ENCODE assay signal across 12 cellular contexts in genomic region chr5:177462021-177462670, GRCh38. TPM values are rescaled to one million over a fixed set of nuclear protein-coding genes. Genes with fewer than 3 reads are reported as not detected.
DNase-seq lines count a peak whose midpoint lies in the region; ATAC-seq and TF ChIP-seq lines count a peak whose summit lies in the region.
"Had no signal": no experiment of that assay in that cellular context is flagged by ENCODE, and none has a peak within 500 bp of the region (broad histone marks: within the 10 kb centered on the region; RNA-seq: fewer than 3 reads in every experiment).

No MANE protein-coding gene starts in this region.

- H3K27me3 ChIP-seq in left ventricle myocardium inferior (ENCODE audit: low read depth), result peaks cover 42% of the 10 kb centered on the region
- H3K27me3 ChIP-seq: cardiac muscle cell had no signal

- peaks cover 14% of the 10 kb centered on the region for H3K27me3 Mint-ChIP-seq in activated naive CD4-positive, alpha-beta T cell treated with anti-CD3 and anti-CD28 coated beads, Interleukin-2, amount 10 ng/mL, durations not matched to agents 7 days and 5 days
- H3K27me3 Mint-ChIP-seq in activated CD8-positive, alpha-beta T cell treated with anti-CD3 and anti-CD28 coated beads, Interleukin-2, amount 10 ng/mL, durations not matched to agents 7 days and 5 days (ENCODE audit: low read depth), result no peaks in the 10 kb centered on the region
- H3K27me3 Mint-ChIP-seq: memory B cell had no signal

- POLR2A ChIA-PET in activated CD8-positive, alpha-beta T cell treated with anti-CD3 and anti-CD28 coated beads, Interleukin-2, amount 10 ng/mL, durations not matched to agents 7 days and 5 days (lab: Charles Lee), result interaction anchor here (1.4 kb wide), 1 partner anchor 10 kb away, joined by 5 read pairs; no protein-coding TSS in a partner anchor

- intact Hi-C loops in left ventricle myocardium inferior (cut with micrococcal nuclease) (no loop called here), lower leg skin (cut with DNase I; ENCODE audit: low total_unique reads) (no loop called here)

- peaks cover 21% of the 10 kb centered on the region for H3K4me1 Mint-ChIP-seq in activated naive CD4-positive, alpha-beta T cell treated with anti-CD3 and anti-CD28 coated beads, Interleukin-2, amount 10 ng/mL, durations not matched to agents 7 days and 5 days
- peaks cover 32% of the 10 kb centered on the region for H3K4me1 Mint-ChIP-seq in activated CD8-positive, alpha-beta T cell treated with anti-CD3 and anti-CD28 coated beads, Interleukin-2, amount 10 ng/mL, durations not matched to agents 7 days and 5 days (ENCODE audit: low read depth)
- H3K4me1 Mint-ChIP-seq: memory B cell had no signal

- no peak for DNase-seq in activated naive CD4-positive, alpha-beta T cell treated with anti-CD3 and anti-CD28 coated beads, Interleukin-2, amount 10 ng/mL, durations not matched to agents 7 days and 5 days
- no peak for DNase-seq in activated naive CD4-positive, alpha-beta T cell treated with anti-CD3 and anti-CD28 coated beads, Interleukin-2, amount 50 U/mL, for 16 hours
- DNase-seq in activated CD8-positive, alpha-beta T cell treated with anti-CD3 and anti-CD28 coated beads, Interleukin-2, amount 10 ng/mL, durations not matched to agents 7 days and 5 days, result peak; percentile 52
- DNase-seq in left ventricle myocardium inferior (peak; percentile 63), lower leg skin (ENCODE audit: low spot score in 2 of 2) (no peak)
- DNase-seq: MM.1S, NCI-H510A treated with DMSO at 0.1 percent for 48 hours had no signal

- no peak for TF ChIP-seq POLR2A in lower leg skin (IDR thresholded peaks at IDR 0.05)

- peak overlapping the region; percentile 4 for H3K27ac Mint-ChIP-seq in activated naive CD4-positive, alpha-beta T cell treated with anti-CD3 and anti-CD28 coated beads, Interleukin-2, amount 10 ng/mL, durations not matched to agents 7 days and 5 days
- H3K27ac Mint-ChIP-seq in activated CD8-positive, alpha-beta T cell treated with anti-CD3 and anti-CD28 coated beads, Interleukin-2, amount 10 ng/mL, durations not matched to agents 7 days and 5 days, result peak overlapping the region; percentile 93

- H3K27ac ChIP-seq in left ventricle myocardium inferior (replicated peaks), result peak overlapping the region; percentile 90
- H3K27ac ChIP-seq in temporal lobe (ENCODE audit: low read depth, low read length), result peak overlapping the region; percentile 50
- H3K27ac ChIP-seq: cardiac muscle cell had no signal

- H3K36me3 ChIP-seq in left ventricle myocardium inferior, result peaks cover 47% of the 10 kb centered on the region

- peak; percentile 24 for ATAC-seq in activated CD8-positive, alpha-beta T cell treated with anti-CD3 and anti-CD28 coated beads, Interleukin-2, amount 10 ng/mL, durations not matched to agents 7 days and 5 days
- no peak for ATAC-seq in GM18498 (IDR thresholded peaks at IDR 0.05; ENCODE audit: unreplicated experiment)
- ATAC-seq in HG03354 (IDR thresholded peaks at IDR 0.05; ENCODE audit: poor library complexity, severe bottlenecking, unreplicated experiment), result no peak

- TF ChIP-seq CTCF in left ventricle myocardium inferior (IDR thresholded peaks at IDR 0.05; ENCODE audit: borderline replicate concordance) (no peak), lower leg skin (IDR thresholded peaks at IDR 0.05) (no peak)

- H3K9me3 ChIP-seq in left ventricle myocardium inferior (replicated peaks), result peaks cover 7% of the 10 kb centered on the region

- CTCF ChIA-PET in activated naive CD4-positive, alpha-beta T cell treated with anti-CD3 and anti-CD28 coated beads, Interleukin-2, amount 10 ng/mL, durations not matched to agents 7 days and 5 days (lab: Charles Lee), result interaction anchor here (1.3 to 4.3 kb wide), 4 partner anchors 58 to 349 kb away, joined by 3 to 21 read pairs (median 7); no protein-coding TSS in a partner anchor
- CTCF ChIA-PET in activated CD8-positive, alpha-beta T cell treated with anti-CD3 and anti-CD28 coated beads, Interleukin-2, amount 10 ng/mL, durations not matched to agents 7 days and 5 days (lab: Charles Lee), result interaction anchor here (0.9 to 3.7 kb wide), 6 partner anchors 10 to 73 kb away, joined by 3 to 22 read pairs (median 6); no protein-coding TSS in a partner anchor

- peaks cover 30% of the 10 kb centered on the region for H3K4me1 ChIP-seq in left ventricle myocardium inferior

- WGBS in lower leg skin, 2 donors, result 67 to 77% methylated on average over 27 of the region's 27 CpGs

- no peaks in the 10 kb centered on the region for H3K36me3 Mint-ChIP-seq in activated naive CD4-positive, alpha-beta T cell treated with anti-CD3 and anti-CD28 coated beads, Interleukin-2, amount 10 ng/mL, durations not matched to agents 7 days and 5 days
- H3K36me3 Mint-ChIP-seq in activated CD8-positive, alpha-beta T cell treated with anti-CD3 and anti-CD28 coated beads, Interleukin-2, amount 10 ng/mL, durations not matched to agents 7 days and 5 days (ENCODE audit: low read depth), result peaks cover 34% of the 10 kb centered on the region
- H3K36me3 Mint-ChIP-seq: memory B cell had no signal

- H3K4me3 Mint-ChIP-seq in activated naive CD4-positive, alpha-beta T cell treated with anti-CD3 and anti-CD28 coated beads, Interleukin-2, amount 10 ng/mL, durations not matched to agents 7 days and 5 days, result no peak overlapping the region
- peak overlapping the region; percentile 56 for H3K4me3 Mint-ChIP-seq in activated CD8-positive, alpha-beta T cell treated with anti-CD3 and anti-CD28 coated beads, Interleukin-2, amount 10 ng/mL, durations not matched to agents 7 days and 5 days
- H3K4me3 Mint-ChIP-seq: memory B cell had no signal

- H3K4me3 ChIP-seq in left ventricle myocardium inferior, result peak overlapping the region; percentile 30
- H3K4me3 ChIP-seq in lower leg skin (ENCODE audit: low read depth, poor library complexity, severe bottlenecking), result no peak overlapping the region
- H3K4me3 ChIP-seq: cardiac muscle cell had no signal

- no peaks in the 10 kb centered on the region for H3K9me3 Mint-ChIP-seq in activated naive CD4-positive, alpha-beta T cell treated with anti-CD3 and anti-CD28 coated beads, Interleukin-2, amount 10 ng/mL, durations not matched to agents 7 days and 5 days
- H3K9me3 Mint-ChIP-seq in activated CD8-positive, alpha-beta T cell treated with anti-CD3 and anti-CD28 coated beads, Interleukin-2, amount 10 ng/mL, durations not matched to agents 7 days and 5 days (ENCODE audit: insufficient read depth), result no peaks in the 10 kb centered on the region
- H3K9me3 Mint-ChIP-seq: memory B cell had no signal

RNA-seq across cellular contexts. Expression of gene DBN1, which starts 11.3 kb away (rescaled TPM):
- total RNA-seq in activated CD8-positive, alpha-beta T cell treated with anti-CD3 and anti-CD28 coated beads, Interleukin-2, amount 10 ng/mL, durations not matched to agents 7 days and 5 days, result 100 to 1,000 TPM in 1 of 2 experiments, 10 to 100 TPM in 1; 92.9 to 104 TPM
- total RNA-seq in left ventricle myocardium inferior (21.8 TPM), temporal lobe (134 TPM), lower leg skin (10 to 100 TPM; 14.0 to 65.5 (median 27.6) TPM)

RNA-seq across cellular contexts. Expression of gene PRR7, which starts 15.5 kb away (rescaled TPM):
- 10 to 100 TPM in 1 of 2 experiments, 1 to 10 TPM in 1; 9.8 to 11.6 TPM for total RNA-seq in activated CD8-positive, alpha-beta T cell treated with anti-CD3 and anti-CD28 coated beads, Interleukin-2, amount 10 ng/mL, durations not matched to agents 7 days and 5 days
- 2.1 TPM for total RNA-seq in left ventricle myocardium inferior
- total RNA-seq in temporal lobe, result 8.9 TPM
- total RNA-seq in lower leg skin, result 10 to 100 TPM in 1 of 4 donors, 1 to 10 TPM in 3; 5.4 to 10.2 (median 8.0) TPM

RNA-seq across cellular contexts. Expression of gene PDLIM7, which starts 35.3 kb away (rescaled TPM):
- 10 to 100 TPM; 62.5 to 67.3 TPM for total RNA-seq in activated CD8-positive, alpha-beta T cell treated with anti-CD3 and anti-CD28 coated beads, Interleukin-2, amount 10 ng/mL, durations not matched to agents 7 days and 5 days
- total RNA-seq in left ventricle myocardium inferior, result 54.4 TPM
- 10.3 TPM for total RNA-seq in temporal lobe
- 10 to 100 TPM; 11.8 to 31.7 (median 23.5) TPM for total RNA-seq in lower leg skin

RNA-seq across cellular contexts. Expression of gene GRK6, which starts 35.7 kb away (rescaled TPM):
- total RNA-seq in activated CD8-positive, alpha-beta T cell treated with anti-CD3 and anti-CD28 coated beads, Interleukin-2, amount 10 ng/mL, durations not matched to agents 7 days and 5 days, result 100 to 1,000 TPM; 206 to 213 TPM
- total RNA-seq in left ventricle myocardium inferior (15.6 TPM), temporal lobe (16.0 TPM), lower leg skin (10 to 100 TPM; 29.5 to 56.7 (median 38.1) TPM)

RNA-seq across cellular contexts. Expression of gene DOK3, which starts 47.5 kb away (rescaled TPM):
- total RNA-seq in activated CD8-positive, alpha-beta T cell treated with anti-CD3 and anti-CD28 coated beads, Interleukin-2, amount 10 ng/mL, durations not matched to agents 7 days and 5 days, result 1 to 10 TPM; 7.3 to 7.8 TPM
- total RNA-seq in left ventricle myocardium inferior, result 3.3 TPM
- 3.7 TPM for total RNA-seq in temporal lobe
- total RNA-seq in lower leg skin, result 1 to 10 TPM; 1.5 to 4.0 (median 2.0) TPM

Comparison
In these comparisons a context has a peak if more than half of its experiments do, and no peak if none do; other contexts are left out.
1. DNase-seq: peak in activated CD8-positive, alpha-beta T cell treated with anti-CD3 and anti-CD28 coated beads, Interleukin-2, amount 10 ng/mL, durations not matched to agents 7 days and 5 days (single experiment) and left ventricle myocardium inferior (single experiment); none in activated naive CD4-positive, alpha-beta T cell treated with anti-CD3 and anti-CD28 coated beads, Interleukin-2, amount 10 ng/mL, durations not matched to agents 7 days and 5 days (single experiment), activated naive CD4-positive, alpha-beta T cell treated with anti-CD3 and anti-CD28 coated beads, Interleukin-2, amount 50 U/mL, for 16 hours (single experiment) and lower leg skin (0 of 2).